15 cellular contexts compared by ENCODE assay signal in the genomic region with DNA sequence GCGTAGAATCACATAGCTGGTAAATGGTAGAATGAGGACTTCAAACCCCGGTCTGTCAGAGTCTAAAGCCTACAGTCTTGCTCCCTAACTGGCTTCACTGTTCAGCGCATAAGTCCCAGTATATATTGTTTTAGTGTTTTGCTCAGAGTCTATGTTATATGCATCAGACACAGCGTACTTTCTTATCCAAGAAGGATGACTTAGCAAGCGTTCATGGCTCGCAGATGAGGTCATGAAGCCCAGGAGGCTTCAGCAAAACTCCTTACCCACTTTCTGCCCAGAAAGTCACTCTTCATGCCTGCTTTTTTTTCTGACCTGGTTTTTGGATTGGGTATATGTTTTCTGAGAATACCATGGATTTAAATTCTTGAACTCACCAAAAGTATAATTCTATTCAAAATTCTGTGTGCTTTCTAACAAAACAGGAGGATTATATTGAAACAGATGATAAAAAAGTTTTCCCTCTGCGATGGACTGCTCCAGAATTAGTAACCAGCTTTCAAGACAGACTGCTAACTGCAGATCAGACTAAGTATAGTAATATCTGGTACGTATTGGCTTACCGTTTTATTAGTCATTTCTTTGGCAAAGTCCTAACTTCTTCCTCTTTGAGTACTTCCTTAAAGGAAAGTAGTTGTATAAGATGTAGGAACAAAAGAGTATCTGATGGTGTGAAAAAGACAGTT. TPM values are rescaled to one million over a fixed set of nuclear protein-coding genes. Genes with fewer than 3 reads are reported as not detected.
A peak's percentile ranks its signal among the peaks of the same experiment; 100 is the strongest.
DNase-seq lines count a peak whose midpoint lies in the region; ATAC-seq lines count a peak whose summit lies in the region.
"Had no signal": no experiment of that assay in that cellular context is flagged by ENCODE, and none has a peak within 500 bp of the region (broad histone marks: within the 10 kb centered on the region; RNA-seq: fewer than 3 reads in every experiment).

No MANE protein-coding gene starts in this region.

- ATAC-seq in esophagus mucosa, result peak; percentile 62
- no peak for ATAC-seq in GM21360 (IDR thresholded peaks at IDR 0.05; ENCODE audit: unreplicated experiment)
- ATAC-seq in T-helper 17 cell, result no peak
- ATAC-seq: activated T-cell treated with anti-CD3 and anti-CD28 coated beads, Interleukin-2, amount 50 U/mL, for 4 hours; right lobe of liver had no signal

- peaks cover 7% of the 10 kb centered on the region for H3K4me1 Mint-ChIP-seq in T-helper 17 cell

- H3K4me3 Mint-ChIP-seq in T-helper 17 cell, result no peak overlapping the region
- H3K4me3 Mint-ChIP-seq: activated T-cell treated with anti-CD3 and anti-CD28 coated beads, Interleukin-2, amount 50 U/mL, for 4 hours had no signal

- DNase-seq in CD1c-positive myeloid dendritic cell (ENCODE audit: extremely low spot score) (peak; percentile 69), SIG-M5 (lab: John Stamatoyannopoulos, UW) (peak; percentile 41), NCI-H748 treated with DMSO at 0.1 percent for 48 hours (lab: John Stamatoyannopoulos, UW) (no peak), T-helper 17 cell (no peak), NCI-H2107 (lab: John Stamatoyannopoulos, UW) (no peak)
- DNase-seq: activated T-cell treated with anti-CD3 and anti-CD28 coated beads, Interleukin-2, amount 50 U/mL, for 4 hours; C1 segment of cervical spinal cord; cerebellar nuclear complex; NCI-H187 treated with DMSO at 0.1 percent for 48 hours; NK-92 treated with Interleukin-12 subunit alpha and Interleukin-12 subunit beta, amount 100 ng/mL, for 24 hours; right lobe of liver had no signal

- H3K36me3 Mint-ChIP-seq in T-helper 17 cell (ENCODE audit: low read depth), result peaks cover 7% of the 10 kb centered on the region

- no peak overlapping the region for H3K4me3 ChIP-seq in rectal smooth muscle tissue (ENCODE audit: low read length)
- H3K4me3 ChIP-seq: hepatocyte, right lobe of liver had no signal

- H3K27ac ChIP-seq in rectal smooth muscle tissue (ENCODE audit: low read depth, low read length), result peak overlapping the region; percentile 25
- H3K27ac ChIP-seq: hepatocyte, right lobe of liver had no signal

- H3K36me3 ChIP-seq in rectal smooth muscle tissue (ENCODE audit: control insufficient read depth, insufficient read depth, low read length), result peaks cover 5% of the 10 kb centered on the region

- H3K27me3 ChIP-seq in rectal smooth muscle tissue (ENCODE audit: control insufficient read depth, insufficient read depth, low read length), result no peaks in the 10 kb centered on the region
- H3K27me3 ChIP-seq: hepatocyte, right lobe of liver had no signal

- no peaks in the 10 kb centered on the region for H3K9me3 ChIP-seq in T-helper 17 cell (ENCODE audit: control insufficient read depth, low read length, poor library complexity, severe bottlenecking)
- H3K9me3 ChIP-seq: right lobe of liver had no signal

- H3K27ac Mint-ChIP-seq in T-helper 17 cell, result no peak overlapping the region

- no peaks in the 10 kb centered on the region for H3K27me3 Mint-ChIP-seq in T-helper 17 cell

- H3K4me1 ChIP-seq in rectal smooth muscle tissue (ENCODE audit: control insufficient read depth, insufficient read depth, low read length), result no peaks in the 10 kb centered on the region
- H3K4me1 ChIP-seq: right lobe of liver had no signal

- no peak overlapping the region for H3K9ac ChIP-seq in rectal smooth muscle tissue (ENCODE audit: low read length)

RNA-seq across cellular contexts. Expression of a gene that starts 24.6 kb away (rescaled TPM):
- total RNA-seq in esophagus mucosa (0.76 TPM), T-helper 17 cell (not detected)

Comparison
In these comparisons a context has a peak if more than half of its experiments do, and no peak if none do; other contexts are left out.
1. DNase-seq: peak in CD1c-positive myeloid dendritic cell (single experiment) and SIG-M5 (single experiment); none in NCI-H748 treated with DMSO at 0.1 percent for 48 hours (single experiment), T-helper 17 cell (0 of 3) and NCI-H2107 (single experiment).